In the genomic region with DNA sequence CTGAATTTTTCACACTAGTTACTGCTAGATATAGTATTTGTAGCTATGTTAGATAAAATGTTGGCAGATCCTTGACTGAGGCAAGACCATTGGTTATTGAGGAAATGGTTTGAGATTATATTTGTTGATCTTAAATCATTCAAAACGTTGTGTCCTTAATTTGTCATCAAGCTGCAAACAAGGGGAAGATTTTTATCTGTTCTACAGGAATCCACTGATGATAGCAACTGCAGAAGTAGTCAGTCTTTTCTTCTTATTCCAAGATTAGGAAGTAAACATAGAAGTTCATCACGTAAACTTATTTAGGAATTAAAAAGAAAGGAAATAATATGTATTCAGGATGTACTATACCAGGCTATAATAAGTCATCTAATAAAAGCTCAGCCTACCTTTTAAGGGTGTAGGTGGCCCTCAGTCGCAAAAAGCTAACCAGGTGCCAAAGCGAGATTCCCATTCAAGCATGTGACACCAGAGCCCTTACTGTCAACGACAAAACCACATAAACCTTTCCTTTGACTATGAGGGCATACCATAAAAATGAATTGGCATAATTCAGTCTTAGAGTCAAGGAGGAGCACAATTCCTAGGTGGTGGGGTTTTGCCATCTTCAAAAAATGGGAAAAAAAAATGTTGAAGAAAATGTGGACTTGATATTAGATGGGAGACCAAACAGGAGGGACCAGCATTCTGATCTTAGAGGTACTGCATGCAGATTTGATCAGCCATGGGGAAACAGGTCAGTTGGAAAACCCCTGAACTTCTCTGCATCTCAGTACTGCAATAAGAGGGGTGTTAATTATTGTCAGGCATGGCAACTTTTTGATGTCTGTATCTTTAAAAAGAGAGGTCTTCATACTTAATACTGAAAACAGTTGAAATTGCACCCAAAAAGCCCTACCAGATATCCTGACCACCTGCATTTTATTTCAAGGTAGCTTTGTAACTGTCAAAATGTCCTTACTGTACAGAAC, we compare ENCODE assay signal across 13 cellular contexts.
DNase-seq lines count a peak whose midpoint lies in the region; ATAC-seq and TF ChIP-seq lines count a peak whose summit lies in the region.
"Had no signal": no experiment of that assay in that cellular context is flagged by ENCODE, and none has a peak within 500 bp of the region (broad histone marks: within the 10 kb centered on the region; RNA-seq: fewer than 3 reads in every experiment).

No MANE protein-coding gene starts in this region.

- intact Hi-C loops in prostate gland (cut with DNase I), result no loop called here

- H3K27me3 ChIP-seq in prostate gland (replicated peaks; ENCODE audit: insufficient read depth), result no peaks in the 10 kb centered on the region
- H3K27me3 ChIP-seq: spleen, transverse colon had no signal

- no peaks in the 10 kb centered on the region for H3K9me3 ChIP-seq in prostate gland
- H3K9me3 ChIP-seq: transverse colon had no signal

- no peak for TF ChIP-seq CTCF in prostate gland (IDR thresholded peaks at IDR 0.05)

- no peak for TF ChIP-seq POLR2A in prostate gland (IDR thresholded peaks at IDR 0.05)

- H3K4me3 ChIP-seq in prostate gland, result no peak overlapping the region
- H3K4me3 ChIP-seq: spleen, transverse colon had no signal

- no peaks in the 10 kb centered on the region for H3K36me3 ChIP-seq in prostate gland
- H3K36me3 ChIP-seq: transverse colon had no signal

- 46% methylated on average over 5 of the region's 5 CpGs for WGBS in prostate gland

- ATAC-seq in GM18907 (IDR thresholded peaks at IDR 0.05; ENCODE audit: unreplicated experiment), result peak; percentile 86
- ATAC-seq in GM21619 (IDR thresholded peaks at IDR 0.05; ENCODE audit: unreplicated experiment), result peak; percentile 61
- ATAC-seq in HG03159 (IDR thresholded peaks at IDR 0.05; ENCODE audit: unreplicated experiment), result peak; percentile 61

- DNase-seq in prostate gland (ENCODE audit: low spot score) (peak; percentile 17), Kasumi-1 (lab: John Stamatoyannopoulos, UW) (no peak), NCI-H2196 (lab: John Stamatoyannopoulos, UW; ENCODE audit: unreplicated experiment) (no peak)
- no peak for DNase-seq in activated CD4-positive, CD25-positive, alpha-beta regulatory T cell treated with anti-CD3 and anti-CD28 coated beads, Interleukin-2, amount 50 U/mL, for 72 hours
- DNase-seq: cortex of kidney, Karpas-422, NCI-H187, NCI-H82, spleen, transverse colon had no signal

- no peak overlapping the region for H3K27ac ChIP-seq in prostate gland
- H3K27ac ChIP-seq: spleen, transverse colon had no signal

- H3K4me1 ChIP-seq in prostate gland (replicated peaks), result no peaks in the 10 kb centered on the region
- H3K4me1 ChIP-seq: transverse colon had no signal
